Comparison of ENCODE assay signal across 9 cellular contexts in the genomic region with DNA sequence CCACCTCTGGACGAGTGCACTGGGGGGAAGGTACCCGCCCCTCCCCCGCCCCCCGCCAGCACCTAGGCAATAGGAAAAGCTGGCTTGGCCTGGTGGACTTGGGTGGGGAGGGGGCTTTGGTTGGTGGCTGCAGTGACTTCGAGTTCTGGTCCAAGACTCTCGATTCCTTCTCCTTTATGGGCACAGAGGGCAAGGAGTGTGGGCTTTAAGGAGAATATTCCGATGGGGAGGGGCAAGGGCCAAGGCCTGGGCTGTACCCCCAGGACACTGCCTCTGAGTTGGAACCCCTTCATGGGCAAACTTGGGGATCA. TPM values are rescaled to one million over a fixed set of nuclear protein-coding genes. Genes with fewer than 3 reads are reported as not detected.
DNase-seq lines count a peak whose midpoint lies in the region; ATAC-seq, FAIRE-seq and TF ChIP-seq lines count a peak whose summit lies in the region.
"Had no signal": no experiment of that assay in that cellular context is flagged by ENCODE, and none has a peak within 500 bp of the region (broad histone marks: within the 10 kb centered on the region; RNA-seq: fewer than 3 reads in every experiment).

No MANE protein-coding gene starts in this region.

- peak; percentile 54 for ATAC-seq in WTC11
- peak; percentile 6 for ATAC-seq in left ventricle myocardium superior
- no peak for ATAC-seq in GM18867 (IDR thresholded peaks at IDR 0.05; ENCODE audit: unreplicated experiment)
- ATAC-seq in GM21825 (IDR thresholded peaks at IDR 0.05; ENCODE audit: unreplicated experiment) = no peak

- H3K9me2 ChIP-seq in GM23248 (ENCODE audit: insufficient read depth) = no peaks in the 10 kb centered on the region

- DNase-seq in GM23248 (no peak), WTC11 (ENCODE audit: low spot score) (no peak), left ventricle myocardium superior (no peak), small intestine (no peak), DMS114 treated with DMSO at 0.1 percent for 48 hours (lab: John Stamatoyannopoulos, UW; ENCODE audit: unreplicated experiment) (no peak)
- DNase-seq in activated CD8-positive, alpha-beta memory T cell treated with anti-CD3 and anti-CD28 coated beads, Interleukin-2, amount 50 U/mL, for 4 hours = no peak

- 0 to 1% methylated on average over 3 to 7 of the region's 7 CpGs for WGBS in GM23248 (ENCODE audit: low coverage in 1 of 2, low lambda C conversion rate in 2 of 2, missing lambda C conversion rate in 2 of 2), 2 experiments
- 0 to 4% (median 1%) methylated on average over 4 to 7 of the region's 7 CpGs for WGBS in small intestine, 3 donors

- in situ Hi-C loops in GM23248 (cut with MboI) = no loop called here

- no peak for TF ChIP-seq CTCF in WTC11 (IDR thresholded peaks at IDR 0.05)

- FAIRE-seq in small intestine (lab: Jason Lieb, UNC) = no peak

- H3K27ac Mint-ChIP-seq in WTC11 = no peak overlapping the region

- no peaks in the 10 kb centered on the region for H3K9me3 Mint-ChIP-seq in WTC11

- H3K36me3 Mint-ChIP-seq in WTC11 = no peaks in the 10 kb centered on the region

- CTCF ChIA-PET in WTC11 (lab: Charles Lee) = interaction anchor here (0.6 to 3.6 kb wide), 6 partner anchors 9 to 157 kb away, joined by 3 to 49 read pairs (median 4); a partner anchor contains a TSS

- peaks cover 18% of the 10 kb centered on the region for H3K4me1 ChIP-seq in GM23248 (ENCODE audit: insufficient read depth)
- peaks cover 6 to 9% of the 10 kb centered on the region in 2 donors for H3K4me1 ChIP-seq in small intestine (ENCODE audit: control insufficient read depth in 2 of 2, insufficient read depth in 1 of 2, low read depth in 1 of 2, low read length in 1 of 2)

- H3K36me3 ChIP-seq in GM23248 (ENCODE audit: low read depth) (no peaks in the 10 kb centered on the region), small intestine (ENCODE audit: control insufficient read depth in 2 of 2, insufficient read depth in 2 of 2, low read length in 2 of 2) (no peaks in the 10 kb centered on the region)

- no peaks in the 10 kb centered on the region for H4K20me1 ChIP-seq in GM23248 (ENCODE audit: insufficient read depth)

- no peaks in the 10 kb centered on the region for H3K27me3 ChIP-seq in GM23248 (replicated peaks; ENCODE audit: insufficient read depth)
- H3K27me3 ChIP-seq in small intestine (ENCODE audit: control insufficient read depth in 2 of 2, insufficient read depth in 2 of 2, low read length in 2 of 2) = no peaks in the 10 kb centered on the region

- H3K4me2 ChIP-seq in GM23248 (ENCODE audit: unreplicated experiment) = peak overlapping the region; percentile 81

- H3K27ac ChIP-seq in GM23248 = peak overlapping the region; percentile 18; the same call in 1 of the 2 replicates
- peak overlapping the region; percentile 66 to 83 for H3K27ac ChIP-seq in small intestine (ENCODE audit: low read depth in 1 of 2, low read length in 1 of 2)

- peak overlapping the region; percentile 75 for H3K4me3 Mint-ChIP-seq in WTC11

- peak overlapping the region; percentile 80 for H3K9ac ChIP-seq in GM23248

- peaks cover 22% of the 10 kb centered on the region for H3K4me1 Mint-ChIP-seq in WTC11

- H3F3A ChIP-seq in GM23248 (ENCODE audit: insufficient read depth) = peaks cover 11% of the 10 kb centered on the region; the same call in 1 of the 2 replicates

- intact Hi-C loops in left ventricle myocardium superior (cut with micrococcal nuclease) = no loop called here

- H3K27me3 Mint-ChIP-seq in WTC11 (ENCODE audit: low read depth) = peaks cover 24% of the 10 kb centered on the region

- POLR2A ChIA-PET in WTC11 (lab: Charles Lee) = interaction anchor here (1.1 to 1.5 kb wide), 2 partner anchors 14 to 29 kb away, joined by 3 to 6 read pairs; a partner anchor contains a TSS

- no peaks in the 10 kb centered on the region for H3K79me2 ChIP-seq in GM23248 (ENCODE audit: insufficient read depth)

- H3K4me3 ChIP-seq in GM23248 = peak overlapping the region; percentile 80
- peak overlapping the region; percentile 74 to 90 for H3K4me3 ChIP-seq in small intestine (ENCODE audit: low read depth in 1 of 2, low read length in 2 of 2)

- peak overlapping the region; percentile 94 for H2AFZ ChIP-seq in GM23248

- H3K9me3 ChIP-seq in GM23248 (ENCODE audit: low read depth) = no peaks in the 10 kb centered on the region
- H3K9me3 ChIP-seq in small intestine (ENCODE audit: control insufficient read depth, low read depth) = no peaks in the 10 kb centered on the region

TF ChIP-seq in WTC11, 78 proteins besides CTCF, POLR2A, EP300 and RAD21:
- TF ChIP-seq KAT7 (CRISPR knock-in tag; IDR thresholded peaks at IDR 0.05; ENCODE audit: borderline replicate concordance) (0 out of 2 replicates have a peak, but pooled peaks have one; percentile 6), FOXJ3 (CRISPR knock-in tag; IDR thresholded peaks at IDR 0.05; ENCODE audit: borderline replicate concordance) (no peak)
- TF ChIP-seq, protein P1, sequence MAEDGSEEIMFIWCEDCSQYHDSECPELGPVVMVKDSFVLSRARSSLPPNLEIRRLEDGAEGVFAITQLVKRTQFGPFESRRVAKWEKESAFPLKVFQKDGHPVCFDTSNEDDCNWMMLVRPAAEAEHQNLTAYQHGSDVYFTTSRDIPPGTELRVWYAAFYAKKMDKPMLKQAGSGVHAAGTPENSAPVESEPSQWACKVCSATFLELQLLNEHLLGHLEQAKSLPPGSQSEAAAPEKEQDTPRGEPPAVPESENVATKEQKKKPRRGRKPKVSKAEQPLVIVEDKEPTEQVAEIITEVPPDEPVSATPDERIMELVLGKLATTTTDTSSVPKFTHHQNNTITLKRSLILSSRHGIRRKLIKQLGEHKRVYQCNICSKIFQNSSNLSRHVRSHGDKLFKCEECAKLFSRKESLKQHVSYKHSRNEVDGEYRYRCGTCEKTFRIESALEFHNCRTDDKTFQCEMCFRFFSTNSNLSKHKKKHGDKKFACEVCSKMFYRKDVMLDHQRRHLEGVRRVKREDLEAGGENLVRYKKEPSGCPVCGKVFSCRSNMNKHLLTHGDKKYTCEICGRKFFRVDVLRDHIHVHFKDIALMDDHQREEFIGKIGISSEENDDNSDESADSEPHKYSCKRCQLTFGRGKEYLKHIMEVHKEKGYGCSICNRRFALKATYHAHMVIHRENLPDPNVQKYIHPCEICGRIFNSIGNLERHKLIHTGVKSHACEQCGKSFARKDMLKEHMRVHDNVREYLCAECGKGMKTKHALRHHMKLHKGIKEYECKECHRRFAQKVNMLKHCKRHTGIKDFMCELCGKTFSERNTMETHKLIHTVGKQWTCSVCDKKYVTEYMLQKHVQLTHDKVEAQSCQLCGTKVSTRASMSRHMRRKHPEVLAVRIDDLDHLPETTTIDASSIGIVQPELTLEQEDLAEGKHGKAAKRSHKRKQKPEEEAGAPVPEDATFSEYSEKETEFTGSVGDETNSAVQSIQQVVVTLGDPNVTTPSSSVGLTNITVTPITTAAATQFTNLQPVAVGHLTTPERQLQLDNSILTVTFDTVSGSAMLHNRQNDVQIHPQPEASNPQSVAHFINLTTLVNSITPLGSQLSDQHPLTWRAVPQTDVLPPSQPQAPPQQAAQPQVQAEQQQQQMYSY (CRISPR knock-in tag; IDR thresholded peaks at IDR 0.05) = peak; percentile 83
TF ChIP-seq in WTC11: peak in this region for 2.

RNA-seq across cellular contexts. Expression of a gene that starts 0.4 kb away (rescaled TPM):
- total RNA-seq in GM23248 (2014; rRNA removed; shearing (Covaris generic)) = 8.6 and 18.7 TPM in 2 replicates
- polyA plus RNA-seq in GM23248 (2016; fragmentation: Nextera tagmentation; extraction: Ambion mirVana) = 3.2 and 3.7 TPM in 2 replicates
- total RNA-seq in WTC11 (2021) = 19.1 to 19.9 TPM (median 19.7 TPM) in 3 replicates
- 22.5 TPM for total RNA-seq in left ventricle myocardium superior
- 100 to 1,000 TPM in 2 of 3 donors, 10 to 100 TPM in 1; 13.5 to 259 (median 129) TPM for polyA plus RNA-seq in small intestine

RNA-seq across cellular contexts. Expression of a gene that starts 29.1 kb away (rescaled TPM):
- 144 and 164 TPM in 2 replicates for total RNA-seq in GM23248 (2014; rRNA removed; shearing (Covaris generic))
- polyA plus RNA-seq in GM23248 (2016; fragmentation: Nextera tagmentation; extraction: Ambion mirVana) = 110 and 111 TPM in 2 replicates
- 89.3 to 108 TPM (median 90.4 TPM) in 3 replicates for total RNA-seq in WTC11 (2021)
- total RNA-seq in left ventricle myocardium superior = 22.8 TPM
- polyA plus RNA-seq in small intestine = 100 to 1,000 TPM in 1 of 3 donors, 10 to 100 TPM in 2; 51.0 to 108 (median 53.2) TPM

RNA-seq across cellular contexts. Expression of a gene that starts 42.3 kb away (rescaled TPM):
- total RNA-seq in GM23248 (2014; rRNA removed; shearing (Covaris generic)) = not detected in 2 replicates
- polyA plus RNA-seq in GM23248 (2016; fragmentation: Nextera tagmentation; extraction: Ambion mirVana) (not detected in 2 replicates), small intestine (10 to 100 TPM in 1 of 3 donors, 1 to 10 TPM in 1, under 1 TPM in 1; 0.87 to 13.4 (median 4.9) TPM)
- total RNA-seq in WTC11 (2021) (0.09 TPM in 2 of 3 replicates, not detected in the other), left ventricle myocardium superior (0.32 TPM)
- total RNA-seq: M059J had no signal

RNA-seq across cellular contexts. Expression of a gene that starts 52.2 kb away (rescaled TPM):
- 19.3 and 19.8 TPM in 2 replicates for total RNA-seq in GM23248 (2014; rRNA removed; shearing (Covaris generic))
- polyA plus RNA-seq in GM23248 (2016; fragmentation: Nextera tagmentation; extraction: Ambion mirVana) = 22.4 and 23.9 TPM in 2 replicates
- total RNA-seq in WTC11 (2021) = 35.1 to 41.5 TPM (median 40.5 TPM) in 3 replicates
- total RNA-seq in left ventricle myocardium superior = 55.9 TPM
- polyA plus RNA-seq in small intestine = 10 to 100 TPM; 18.1 to 19.5 (median 19.5) TPM

RNA-seq across cellular contexts. Expression of a gene that starts 53.4 kb away (rescaled TPM):
- 1.1 and 4.3 TPM in 2 replicates for total RNA-seq in GM23248 (2014; rRNA removed; shearing (Covaris generic))
- polyA plus RNA-seq in GM23248 (2016; fragmentation: Nextera tagmentation; extraction: Ambion mirVana) = 3.8 and 4.1 TPM in 2 replicates
- total RNA-seq in WTC11 (2021) = 22.8 to 27.1 TPM (median 24.9 TPM) in 3 replicates
- 0.35 TPM for total RNA-seq in left ventricle myocardium superior
- 1 to 10 TPM in 1 of 3 donors, not detected in 2; 2.5 TPM for polyA plus RNA-seq in small intestine

Comparison
In these comparisons a context has a peak if more than half of its experiments do, and no peak if none do; other contexts are left out.
1. ATAC-seq: peak in WTC11 (single experiment) and left ventricle myocardium superior (single experiment); none in GM18867 (single experiment) and GM21825 (single experiment).